In the genomic region with DNA sequence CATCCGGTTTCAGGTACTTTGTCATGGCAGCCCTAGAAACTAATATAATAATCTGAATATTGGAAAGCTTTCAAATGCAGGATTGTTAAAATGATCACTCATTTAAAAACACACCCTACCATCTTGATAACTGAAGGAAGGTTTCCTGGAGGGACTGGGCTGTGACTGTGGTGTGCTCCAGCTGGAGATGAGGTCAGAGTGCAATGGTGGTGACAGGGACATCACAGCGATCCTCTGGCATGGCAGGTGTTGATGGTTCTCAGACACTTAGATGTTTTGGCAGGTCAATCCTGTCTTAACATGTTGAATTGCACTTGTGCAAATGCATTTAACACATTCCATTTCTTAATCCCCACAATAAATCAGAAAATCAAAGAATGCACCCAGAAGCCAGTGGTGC, we compare ENCODE assay signal across 29 cellular contexts.
"Had no signal": no experiment of that assay in that cellular context is flagged by ENCODE, and none has a peak within 500 bp of the region (broad histone marks: within the 10 kb centered on the region; RNA-seq: fewer than 3 reads in every experiment).

No MANE protein-coding gene starts in this region.

- ATAC-seq: activated naive CD4-positive, alpha-beta T cell treated with anti-CD3 and anti-CD28 coated beads, Interleukin-2, amount 50 U/mL, for 72 hours; activated naive CD8-positive, alpha-beta T cell treated with anti-CD3 and anti-CD28 coated beads, Interleukin-2, amount 50 U/mL, for 24 hours; activated T-cell treated with anti-CD3 and anti-CD28 coated beads, Interleukin-2, amount 50 U/mL, for 4 hours; body of pancreas; Panc1 had no signal

- H3K36me3 ChIP-seq: ascending aorta, cardiac muscle cell had no signal

- H3K36me3 Mint-ChIP-seq: activated CD4-positive, alpha-beta memory T cell treated with anti-CD3 and anti-CD28 coated beads for 36 hours; activated naive CD4-positive, alpha-beta T cell treated with anti-CD3 and anti-CD28 coated beads, Interleukin-2, amount 50 U/mL, for 72 hours; WTC11 had no signal

- H3K4me1 ChIP-seq: ascending aorta, body of pancreas had no signal

- H3K27me3 ChIP-seq: ascending aorta, body of pancreas, cardiac muscle cell had no signal

- H3K27me3 Mint-ChIP-seq: activated CD4-positive, alpha-beta memory T cell treated with anti-CD3 and anti-CD28 coated beads for 36 hours; activated CD4-positive, alpha-beta T cell treated with anti-CD3 and anti-CD28 coated beads, Interleukin-2, amount 10 ng/mL, durations not matched to agents 7 days and 5 days; activated naive CD8-positive, alpha-beta T cell treated with anti-CD3 and anti-CD28 coated beads, Interleukin-2, amount 50 U/mL, for 24 hours had no signal

- H3K4me3 Mint-ChIP-seq: activated CD4-positive, alpha-beta memory T cell treated with anti-CD3 and anti-CD28 coated beads for 36 hours; activated CD4-positive, alpha-beta T cell treated with anti-CD3 and anti-CD28 coated beads, Interleukin-2, amount 10 ng/mL, durations not matched to agents 7 days and 5 days; activated naive CD8-positive, alpha-beta T cell treated with anti-CD3 and anti-CD28 coated beads, Interleukin-2, amount 50 U/mL, for 24 hours; activated T-cell treated with anti-CD3 and anti-CD28 coated beads, Interleukin-2, amount 50 U/mL, for 4 hours; WTC11 had no signal

- H3K9me3 ChIP-seq: ascending aorta, body of pancreas, SK-N-SH had no signal

- H3K27ac ChIP-seq: ascending aorta, body of pancreas, cardiac muscle cell, KMS-11 had no signal

- DNase-seq: activated CD4-positive, alpha-beta memory T cell treated with anti-CD3 and anti-CD28 coated beads for 36 hours; activated CD4-positive, alpha-beta T cell treated with anti-CD3 and anti-CD28 coated beads, Interleukin-2, amount 10 ng/mL, durations not matched to agents 7 days and 5 days; activated CD8-positive, alpha-beta memory T cell treated with anti-CD3 and anti-CD28 coated beads for 24 hours; activated effector memory CD4-positive, alpha-beta T cell treated with anti-CD3 and anti-CD28 coated beads, Interleukin-2, amount 50 U/mL, for 16 hours; activated naive CD4-positive, alpha-beta T cell treated with Interleukin-2 at 50 U/mL for 16 hours; activated naive CD8-positive, alpha-beta T cell treated with anti-CD3 and anti-CD28 coated beads, Interleukin-2, amount 50 U/mL, for 24 hours; activated T-cell treated with anti-CD3 and anti-CD28 coated beads, Interleukin-2, amount 50 U/mL, for 4 hours; amniotic stem cell; body of pancreas; NCI-H1092; NCI-H1417; NCI-H1694; NCI-H2029; NCI-H2107; NCI-H2171 treated with DMSO at 0.1 percent for 48 hours; NCI-H226; NCI-H526; NCI-H774; NK-92 treated with Interleukin-12 subunit alpha and Interleukin-12 subunit beta, amount 100 ng/mL, for 24 hours; OCI-M1; RPMI8226; SK-N-SH; T-helper 9 cell had no signal

- H3K4me3 ChIP-seq: ascending aorta, body of pancreas, cardiac muscle cell had no signal

- H3K27ac Mint-ChIP-seq: activated CD4-positive, alpha-beta memory T cell treated with anti-CD3 and anti-CD28 coated beads for 36 hours; activated CD4-positive, alpha-beta T cell treated with anti-CD3 and anti-CD28 coated beads, Interleukin-2, amount 10 ng/mL, durations not matched to agents 7 days and 5 days; activated naive CD4-positive, alpha-beta T cell treated with anti-CD3 and anti-CD28 coated beads, Interleukin-2, amount 50 U/mL, for 72 hours; activated naive CD8-positive, alpha-beta T cell treated with anti-CD3 and anti-CD28 coated beads, Interleukin-2, amount 50 U/mL, for 24 hours had no signal

- H3K9me3 Mint-ChIP-seq: activated CD4-positive, alpha-beta memory T cell treated with anti-CD3 and anti-CD28 coated beads for 36 hours; activated CD4-positive, alpha-beta T cell treated with anti-CD3 and anti-CD28 coated beads, Interleukin-2, amount 10 ng/mL, durations not matched to agents 7 days and 5 days; activated naive CD4-positive, alpha-beta T cell treated with anti-CD3 and anti-CD28 coated beads, Interleukin-2, amount 50 U/mL, for 72 hours; activated naive CD8-positive, alpha-beta T cell treated with anti-CD3 and anti-CD28 coated beads, Interleukin-2, amount 50 U/mL, for 24 hours; activated T-cell treated with anti-CD3 and anti-CD28 coated beads, Interleukin-2, amount 50 U/mL, for 4 hours; WTC11 had no signal
